8 cellular contexts compared by ENCODE assay signal in the genomic region with DNA sequence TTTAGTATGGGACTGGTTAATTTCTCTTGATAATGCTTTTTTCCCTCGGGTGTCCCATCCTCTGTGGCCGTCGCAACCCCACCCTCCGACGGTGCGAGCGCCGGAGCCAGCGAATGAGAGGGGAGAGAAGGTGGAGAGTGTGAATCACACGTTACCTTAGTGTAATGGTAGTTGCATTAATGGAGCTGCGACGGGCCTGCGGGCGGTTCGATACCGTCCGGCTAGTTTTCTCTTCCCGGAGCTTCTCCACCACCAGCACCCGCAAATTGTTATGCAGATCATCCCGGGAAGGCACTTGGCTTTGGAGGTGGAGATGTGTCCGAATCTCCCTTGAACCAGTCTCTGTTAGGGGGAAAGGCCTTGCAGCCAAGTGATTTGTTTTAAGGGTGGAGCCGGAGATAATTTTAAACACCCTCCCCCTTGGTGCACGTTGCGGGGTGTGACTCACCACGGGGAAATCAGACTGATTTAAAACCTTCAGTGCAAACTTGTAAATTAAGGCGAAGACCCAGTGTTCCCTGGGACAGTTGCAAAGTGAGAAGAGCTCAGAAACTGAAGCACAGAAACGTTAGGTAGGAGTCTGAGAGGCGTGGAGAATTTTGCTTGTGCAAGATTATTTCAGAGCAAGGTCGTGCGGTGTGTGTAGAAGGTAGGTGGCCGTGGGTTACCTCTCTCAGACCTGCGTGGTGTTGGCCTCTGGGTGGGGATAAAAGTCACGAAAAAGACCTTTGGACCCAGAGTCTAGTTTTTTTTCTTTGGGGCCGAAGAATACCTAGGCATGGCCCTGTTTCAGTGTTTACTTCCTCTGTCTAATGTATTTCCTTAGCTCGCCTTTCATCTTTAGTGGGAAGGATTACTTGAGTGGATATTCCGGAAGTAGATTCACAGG. TPM values are rescaled to one million over a fixed set of nuclear protein-coding genes. Genes with fewer than 3 reads are reported as not detected.
DNase-seq lines count a peak whose midpoint lies in the region; ATAC-seq and TF ChIP-seq lines count a peak whose summit lies in the region.

No MANE protein-coding gene starts in this region.

- H3K27ac ChIP-seq in dorsolateral prefrontal cortex = peak overlapping the region in 58 of 59 donors; percentile 65 to 96 (median 90)
- peak overlapping the region; percentile 93 to 100 for H3K27ac ChIP-seq in lung (ENCODE audit: low read depth in 1 of 2, low read length in 1 of 2)

- no peaks in the 10 kb centered on the region for H3K9me3 Mint-ChIP-seq in activated CD4-positive, alpha-beta T cell treated with anti-CD3 and anti-CD28 coated beads, Interleukin-2, amount 10 ng/mL, durations not matched to agents 7 days and 5 days

- CTCF ChIA-PET in activated CD4-positive, alpha-beta T cell treated with anti-CD3 and anti-CD28 coated beads, Interleukin-2, amount 10 ng/mL, durations not matched to agents 7 days and 5 days (lab: Charles Lee) = interaction anchor here (0.8 to 3.5 kb wide), 8 partner anchors 9 to 156 kb away, joined by 3 to 23 read pairs (median 6); no protein-coding TSS in a partner anchor

- peaks cover 9 to 17% of the 10 kb centered on the region in 2 donors for H3K4me1 ChIP-seq in lung (ENCODE audit: control insufficient read depth in 2 of 2, insufficient read depth in 2 of 2, low read length in 2 of 2)

- H3K4me3 ChIP-seq in dorsolateral prefrontal cortex (peak overlapping the region; percentile 47 to 99 (median 93)), lung (peak overlapping the region; percentile 91)

- H3K4me3 Mint-ChIP-seq in activated CD4-positive, alpha-beta T cell treated with anti-CD3 and anti-CD28 coated beads, Interleukin-2, amount 10 ng/mL, durations not matched to agents 7 days and 5 days = peak overlapping the region; percentile 82

- H3K27ac Mint-ChIP-seq in activated CD4-positive, alpha-beta T cell treated with anti-CD3 and anti-CD28 coated beads, Interleukin-2, amount 10 ng/mL, durations not matched to agents 7 days and 5 days = peak overlapping the region; percentile 94

- H3K9me3 ChIP-seq in lung (ENCODE audit: control insufficient read depth in 2 of 2, insufficient read depth in 1 of 2, low read length in 1 of 2) = no peaks in the 10 kb centered on the region

- DNase-seq in NCI-H2227 treated with DMSO at 0.1 percent for 48 hours (lab: John Stamatoyannopoulos, UW) (peak; percentile 60), dorsolateral prefrontal cortex (peak in 3 of 10 donors; percentile 12 to 47 (median 16)), lung (ENCODE audit: low spot score) (peak; percentile 71), GOT3 (lab: John Stamatoyannopoulos, UW) (no peak)
- DNase-seq in activated CD4-positive, alpha-beta T cell treated with anti-CD3 and anti-CD28 coated beads, Interleukin-2, amount 10 ng/mL, durations not matched to agents 7 days and 5 days = peak; percentile 80
- peak; percentile 67 for DNase-seq in stimulated activated CD8-positive, alpha-beta memory T cell treated with anti-CD3 and anti-CD28 coated beads, Interleukin-12 subunit alpha, Interleukin-12 subunit beta, amount 100 ng/mL, for 4 hours (ENCODE audit: low read depth)

- POLR2A ChIA-PET in activated CD4-positive, alpha-beta T cell treated with anti-CD3 and anti-CD28 coated beads, Interleukin-2, amount 10 ng/mL, durations not matched to agents 7 days and 5 days (lab: Charles Lee) = interaction anchor here (2.9 kb wide), 1 partner anchor 70 kb away, joined by 37 read pairs; no protein-coding TSS in a partner anchor

- H3K27me3 ChIP-seq in dorsolateral prefrontal cortex (no peaks in the 10 kb centered on the region), lung (ENCODE audit: control insufficient read depth, insufficient read depth) (no peaks in the 10 kb centered on the region)

- peaks cover 12% of the 10 kb centered on the region for H3K36me3 Mint-ChIP-seq in activated CD4-positive, alpha-beta T cell treated with anti-CD3 and anti-CD28 coated beads, Interleukin-2, amount 10 ng/mL, durations not matched to agents 7 days and 5 days (ENCODE audit: low read depth)

- peak; percentile 21 for ATAC-seq in GM18499 (IDR thresholded peaks at IDR 0.05; ENCODE audit: insufficient read depth, unreplicated experiment)
- peak; percentile 33 for ATAC-seq in HG02642 (IDR thresholded peaks at IDR 0.05; ENCODE audit: poor library complexity, unreplicated experiment)
- peak; percentile 47 for ATAC-seq in lung (ENCODE audit: insufficient read depth, low FRiP score)

- peaks cover 2% of the 10 kb centered on the region in 2 donors for H3K36me3 ChIP-seq in lung (ENCODE audit: control insufficient read depth in 2 of 2, insufficient read depth in 2 of 2, low read length in 2 of 2)

- H3K27me3 Mint-ChIP-seq in activated CD4-positive, alpha-beta T cell treated with anti-CD3 and anti-CD28 coated beads, Interleukin-2, amount 10 ng/mL, durations not matched to agents 7 days and 5 days = no peaks in the 10 kb centered on the region

- TF ChIP-seq CTCF in dorsolateral prefrontal cortex (IDR thresholded peaks at IDR 0.05 in 54 of 56, conservative IDR thresholded peaks at IDR 0.05 in 2 of 56; ENCODE audit: low read depth in 1 of 56, partially characterized antibody in 56 of 56) (no peak), lung (IDR thresholded peaks at IDR 0.05; ENCODE audit: control extremely low read depth, extremely low read depth) (no peak)

- 3% methylated on average over 36 of the region's 36 CpGs for WGBS in lung, 2 donors

- intact Hi-C loops in dorsolateral prefrontal cortex (cut with DNase I) = loop anchor here (1.0 to 5.0 kb wide), 2 partner anchors 71 to 156 kb away; no protein-coding TSS in a partner anchor

- H3K4me1 Mint-ChIP-seq in activated CD4-positive, alpha-beta T cell treated with anti-CD3 and anti-CD28 coated beads, Interleukin-2, amount 10 ng/mL, durations not matched to agents 7 days and 5 days = peaks cover 51% of the 10 kb centered on the region

RNA-seq across cellular contexts. Expression of gene AFF1, which starts 1.3 kb away (rescaled TPM):
- total RNA-seq in activated CD4-positive, alpha-beta T cell treated with anti-CD3 and anti-CD28 coated beads, Interleukin-2, amount 10 ng/mL, durations not matched to agents 7 days and 5 days = 10 to 100 TPM; 71.4 to 74.5 TPM
- 10 to 100 TPM; 37.6 to 89.2 (median 55.4) TPM for total RNA-seq in dorsolateral prefrontal cortex
- total RNA-seq in lung = 10 to 100 TPM; 57.4 to 79.0 TPM
- 10 to 100 TPM in 1 of 2 donors, 1 to 10 TPM in 1; 9.5 to 14.3 TPM for polyA plus RNA-seq in lung

RNA-seq across cellular contexts. Expression of gene C4orf36, which starts 43.9 kb away (rescaled TPM):
- not detected for total RNA-seq in activated CD4-positive, alpha-beta T cell treated with anti-CD3 and anti-CD28 coated beads, Interleukin-2, amount 10 ng/mL, durations not matched to agents 7 days and 5 days
- total RNA-seq in dorsolateral prefrontal cortex = 1 to 10 TPM in 92 of 120 experiments, under 1 TPM in 7, not detected in 21; 0.52 to 5.5 (median 2.0) TPM
- total RNA-seq in lung = 1 to 10 TPM; 2.0 to 3.3 TPM
- polyA plus RNA-seq in lung = under 1 TPM; 0.61 to 0.76 TPM
